In genomic region chr10:120962386-120963052, GRCh38 we compare ENCODE assay signal across 1 cellular context.
TF ChIP-seq lines count a peak whose summit lies in the region.

No MANE protein-coding gene starts in this region.

TF ChIP-seq in GM23338, 12 proteins besides CTCF, POLR2A, EP300 and RAD21 (continued from another document):
- TF ChIP-seq REST (IDR thresholded peaks at IDR 0.05; ENCODE audit: unreplicated experiment) (no peak), EZH2 (IDR thresholded peaks at IDR 0.05; ENCODE audit: low read depth, unreplicated experiment) (no peak), ZNF331 (CRISPR knock-in tag; IDR thresholded peaks at IDR 0.05; ENCODE audit: low read depth) (no peak), ETS1 (IDR thresholded peaks at IDR 0.05) (no peak)
